Comparison of ENCODE assay signal across 8 cellular contexts in genomic region chr2:171523969-171524401, GRCh38. TPM values are rescaled to one million over a fixed set of nuclear protein-coding genes. Genes with fewer than 3 reads are reported as not detected.
DNase-seq lines count a peak whose midpoint lies in the region; ATAC-seq and TF ChIP-seq lines count a peak whose summit lies in the region.

No MANE protein-coding gene starts in this region.

- TF ChIP-seq EP300 in upper lobe of left lung (IDR thresholded peaks at IDR 0.05) = no peak

- peak overlapping the region; percentile 85 for H3K4me3 Mint-ChIP-seq in MCF 10A (ENCODE audit: unreplicated experiment)

- no TSS peak for BruUV-seq in MCF 10A (replicated peaks; lab: Mats Ljungman, UMichigan)

- H3K36me3 ChIP-seq in heart left ventricle = no peaks in the 10 kb centered on the region
- H3K36me3 ChIP-seq in right lobe of liver = no peaks in the 10 kb centered on the region
- no peaks in the 10 kb centered on the region for H3K36me3 ChIP-seq in upper lobe of left lung

- TF ChIP-seq POLR2A in heart left ventricle (IDR thresholded peaks at IDR 0.05) = no peak
- no peak for TF ChIP-seq POLR2A in right lobe of liver (IDR thresholded peaks at IDR 0.05)
- TF ChIP-seq POLR2A in upper lobe of left lung (IDR thresholded peaks at IDR 0.05) = no peak

- CTCF ChIA-PET in MCF 10A (lab: Yijun Ruan, JAX) = interaction anchor here (0.6 to 1.4 kb wide), 6 partner anchors 32 to 595 kb away, joined by 3 to 4 read pairs (median 4); partner anchors contain the start of genes DCAF17, GORASP2 and METTL8

- TF ChIP-seq CTCF in heart left ventricle (IDR thresholded peaks at IDR 0.05) (no peak), MCF 10A (IDR thresholded peaks at IDR 0.05; ENCODE audit: unreplicated experiment) (no peak), right lobe of liver (IDR thresholded peaks at IDR 0.05) (no peak), upper lobe of left lung (IDR thresholded peaks at IDR 0.05) (no peak)

- DNase-seq in heart left ventricle (no peak), cardiac septum (ENCODE audit: low spot score) (no peak), MCF 10A (ENCODE audit: unreplicated experiment) (peak; percentile 83), right lobe of liver (no peak), upper lobe of left lung (peak in 1 of 2 donors; percentile 42), DMS 273 (lab: John Stamatoyannopoulos, UW; ENCODE audit: unreplicated experiment) (no peak)
- no peak for DNase-seq in activated CD4-positive, CD25-positive, alpha-beta regulatory T cell (lab: John Stamatoyannopoulos, UW)

- peak overlapping the region; percentile 75 for H3K27ac Mint-ChIP-seq in MCF 10A (ENCODE audit: low read depth, unreplicated experiment)

- intact Hi-C loops in heart left ventricle (cut with DNase I) (loop anchor here in 7 of 10 donors (2.0 to 10.0 kb wide), 4 partner anchors 89 to 163 kb away; partner anchors contain the start of genes DCAF17 (in 7 of the 7), METTL8 (in 6 of the 7) and DYNC1I2 (in 1 of the 7)), cardiac septum (cut with DNase I) (loop anchor here (2.0 kb wide), 2 partner anchors 89 to 363 kb away; partner anchors contain the start of genes DCAF17 and TLK1), MCF 10A (cut with micrococcal nuclease) (no loop called here), right lobe of liver (cut with DNase I) (no loop called here)

- H3K27me3 ChIP-seq in heart left ventricle (no peaks in the 10 kb centered on the region), right lobe of liver (no peaks in the 10 kb centered on the region), upper lobe of left lung (no peaks in the 10 kb centered on the region)

- no peaks in the 10 kb centered on the region for H3K9me3 ChIP-seq in heart left ventricle
- H3K9me3 ChIP-seq in right lobe of liver = no peaks in the 10 kb centered on the region
- no peaks in the 10 kb centered on the region for H3K9me3 ChIP-seq in upper lobe of left lung

- H3K4me3 ChIP-seq in heart left ventricle (peak overlapping the region; percentile 78 to 97 (median 86)), right lobe of liver (peak overlapping the region; percentile 59 to 84 (median 68)), upper lobe of left lung (peak overlapping the region; percentile 87 to 96 (median 93))

- H3K27ac ChIP-seq in heart left ventricle (peak overlapping the region; percentile 81 to 95 (median 92)), right lobe of liver (peak overlapping the region; percentile 56 to 83 (median 64)), upper lobe of left lung (peak overlapping the region; percentile 87 to 96 (median 91))

- no peak for ATAC-seq in heart left ventricle
- peak; percentile 16 to 34 (median 23) for ATAC-seq in right lobe of liver
- ATAC-seq in upper lobe of left lung (ENCODE audit: low FRiP score in 2 of 2) = peak; percentile 27 to 82
- ATAC-seq in HG02938 (IDR thresholded peaks at IDR 0.05; ENCODE audit: unreplicated experiment) = no peak

- H3K27me3 Mint-ChIP-seq in MCF 10A (ENCODE audit: insufficient read depth, unreplicated experiment) = no peaks in the 10 kb centered on the region

- WGBS in heart left ventricle, 4 donors = 22 to 35% (median 26%) methylated on average over 5 to 7 of the region's 7 CpGs
- WGBS in right lobe of liver (ENCODE audit: insufficient coverage, low coverage, low lambda C conversion rate, missing lambda C conversion rate) = 15% methylated on average over 6 of the region's 7 CpGs
- 26 to 39% methylated on average over 6 to 7 of the region's 7 CpGs for WGBS in upper lobe of left lung, 2 donors

- H3K9me3 Mint-ChIP-seq in MCF 10A (ENCODE audit: unreplicated experiment) = peaks cover 8% of the 10 kb centered on the region

- no peaks in the 10 kb centered on the region for H3K36me3 Mint-ChIP-seq in MCF 10A (ENCODE audit: insufficient read depth, unreplicated experiment)

- POLR2A ChIA-PET in MCF 10A (lab: Yijun Ruan, JAX) = interaction anchor here (0.5 to 4.8 kb wide), 33 partner anchors 8 to 707 kb away, joined by 3 to 108 read pairs (median 4); partner anchors contain the start of genes DCAF17, GORASP2 and METTL8

- H3K4me1 ChIP-seq in heart left ventricle (peaks cover 0 to 47% (median 20%) of the 10 kb centered on the region in 12 donors), right lobe of liver (peaks cover 0 to 8% (median 0%) of the 10 kb centered on the region in 4 donors), upper lobe of left lung (peaks cover 18 to 35% (median 20%) of the 10 kb centered on the region in 4 donors)

- H3K4me1 Mint-ChIP-seq in MCF 10A (ENCODE audit: insufficient read depth, unreplicated experiment) = peaks cover 21% of the 10 kb centered on the region

RNA-seq across cellular contexts. Expression of gene CYBRD1, which starts 1.7 kb away (rescaled TPM):
- total RNA-seq in heart left ventricle (100 to 1,000 TPM in 1 of 9 donors, 10 to 100 TPM in 8; 19.3 to 138 (median 49.9) TPM), cardiac septum (39.7 TPM), MCF 10A (2022) (8.9 and 15.8 TPM in 2 replicates), right lobe of liver (10 to 100 TPM in 4 of 6 experiments, 1 to 10 TPM in 2; 7.3 to 15.1 (median 10.9) TPM), upper lobe of left lung (100 to 1,000 TPM in 4 of 6 donors, 10 to 100 TPM in 2; 71.7 to 383 (median 214) TPM)
- 10 to 100 TPM; 21.8 to 28.2 TPM for polyA plus RNA-seq in heart left ventricle

Comparison
In these comparisons a context has a peak if more than half of its experiments do, and no peak if none do; other contexts are left out.
1. ATAC-seq: peak in right lobe of liver (4 of 4) and upper lobe of left lung (2 of 2); none in heart left ventricle (0 of 4) and HG02938 (single experiment).
2. intact Hi-C loops: an anchor here in heart left ventricle (2.0 to 10.0 kb wide) and cardiac septum (2.0 kb wide); none called in MCF 10A and right lobe of liver.
3. Peak in every context shown above with its lines, with median percentiles within 50 percentile points of each other: H3K27ac ChIP-seq and H3K4me3 ChIP-seq.